17 cellular contexts compared by ENCODE assay signal in the genomic region with DNA sequence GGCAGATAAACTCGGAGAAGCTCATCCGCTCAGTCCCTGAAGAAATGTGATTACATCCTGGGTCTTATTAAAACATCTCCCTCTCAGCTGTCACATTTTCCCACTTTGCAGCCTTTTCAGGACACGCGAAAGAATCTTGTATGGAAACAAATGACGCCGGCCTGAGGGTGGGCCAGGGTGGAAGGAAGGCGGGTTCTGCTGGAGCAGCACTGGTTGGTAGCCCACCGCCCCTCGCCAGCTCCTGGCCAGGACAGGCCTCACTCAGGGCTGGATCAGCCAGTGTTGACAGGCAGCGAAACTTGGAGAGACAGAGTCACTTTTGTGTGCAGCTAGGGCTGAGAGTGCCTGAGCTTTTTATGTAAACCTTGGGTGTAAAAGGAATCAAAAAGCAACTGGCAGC.
DNase-seq lines count a peak whose midpoint lies in the region; ATAC-seq, FAIRE-seq and TF ChIP-seq lines count a peak whose summit lies in the region.
"Had no signal": no experiment of that assay in that cellular context is flagged by ENCODE, and none has a peak within 500 bp of the region (broad histone marks: within the 10 kb centered on the region; RNA-seq: fewer than 3 reads in every experiment).

No MANE protein-coding gene starts in this region.

- H3K9me3 ChIP-seq in T-helper 17 cell (ENCODE audit: control insufficient read depth, low read length, poor library complexity, severe bottlenecking), result no peaks in the 10 kb centered on the region
- H3K9me3 ChIP-seq in GM12878 (replicated peaks; ENCODE audit: control insufficient read depth, insufficient read depth, low read length), result no peaks in the 10 kb centered on the region

- intact Hi-C loops in GM12878 (cut with micrococcal nuclease; ENCODE audit: unreplicated experiment), result no loop called here

- WGBS in GM12878 (ENCODE audit: insufficient coverage, insufficient replicate concordance, low lambda C conversion rate, missing lambda C conversion rate), result 91% methylated on average over 10 of the region's 10 CpGs

- POLR2A ChIA-PET in GM12878 (lab: Charles Lee), result no interaction called here

- TF ChIP-seq EP300 in GM12878 (IDR thresholded peaks at IDR 0.05; ENCODE audit: borderline replicate concordance in 1 of 2, control insufficient read depth in 1 of 2, low read depth in 2 of 2, low read length in 2 of 2), result no peak

- DNase-seq in T-helper 17 cell (no peak), GM12878 (ENCODE audit: low read depth, low spot score) (no peak), DMS153 (lab: John Stamatoyannopoulos, UW) (no peak), NCI-H446 (lab: John Stamatoyannopoulos, UW) (no peak)
- DNase-seq in stimulated activated effector memory CD8-positive, alpha-beta T cell treated with anti-CD3 and anti-CD28 coated beads, Interleukin-12 subunit alpha, Interleukin-12 subunit beta, amount 100 ng/mL, for 72 hours (ENCODE audit: low spot score in 2 of 2), result no peak
- DNase-seq in central memory CD4-positive, alpha-beta T cell, result no peak
- DNase-seq: C1 segment of cervical spinal cord, Calu3, COR-L47, DND-41, GM23248, H9 had no signal

- SMC1A ChIA-PET in GM12878 (lab: Charles Lee; ENCODE audit: uncharacterized antibody, unreplicated experiment), result no interaction called here

- no peak overlapping the region for H3K9ac ChIP-seq in GM12878 (ENCODE audit: control insufficient read depth, insufficient read depth, low read length)
- H3K9ac ChIP-seq: GM23248 had no signal

- H3K4me2 ChIP-seq in GM12878 (ENCODE audit: control insufficient read depth, insufficient read depth), result no peak overlapping the region

- H3K36me3 Mint-ChIP-seq in T-helper 17 cell (ENCODE audit: low read depth), result peaks cover 2% of the 10 kb centered on the region
- peaks cover 7% of the 10 kb centered on the region for H3K36me3 Mint-ChIP-seq in stimulated activated effector memory CD8-positive, alpha-beta T cell treated with anti-CD3 and anti-CD28 coated beads, Interleukin-12 subunit alpha, Interleukin-12 subunit beta, amount 100 ng/mL, for 72 hours

- H3K79me2 ChIP-seq in GM12878 (ENCODE audit: control insufficient read depth, insufficient read depth, low read length), result no peaks in the 10 kb centered on the region

- RAD21 ChIA-PET in GM12878 (lab: Charles Lee; ENCODE audit: unreplicated experiment), result no interaction called here

- no peaks in the 10 kb centered on the region for H3K9me3 Mint-ChIP-seq in stimulated activated effector memory CD8-positive, alpha-beta T cell treated with anti-CD3 and anti-CD28 coated beads, Interleukin-12 subunit alpha, Interleukin-12 subunit beta, amount 100 ng/mL, for 72 hours
- H3K9me3 Mint-ChIP-seq: H9 had no signal

- no peak for TF ChIP-seq RAD21 in GM12878 (IDR thresholded peaks at IDR 0.05; ENCODE audit: insufficient read depth, low read depth, low read length)

- no peaks in the 10 kb centered on the region for H3K4me1 ChIP-seq in GM12878 (ENCODE audit: control insufficient read depth, insufficient read depth, low read length)

- H3K27ac ChIP-seq in GM12878 (ENCODE audit: control insufficient read depth, insufficient read depth), result no peak overlapping the region
- H3K27ac ChIP-seq: GM23248 had no signal

- H4K20me1 ChIP-seq in GM12878 (ENCODE audit: control insufficient read depth, insufficient read depth), result peaks cover 3% of the 10 kb centered on the region; the same call in 1 of the 2 replicates

- peaks cover 5% of the 10 kb centered on the region for H3K4me1 Mint-ChIP-seq in T-helper 17 cell
- H3K4me1 Mint-ChIP-seq in stimulated activated effector memory CD8-positive, alpha-beta T cell treated with anti-CD3 and anti-CD28 coated beads, Interleukin-12 subunit alpha, Interleukin-12 subunit beta, amount 100 ng/mL, for 72 hours, result peaks cover 13% of the 10 kb centered on the region

- in situ Hi-C loops in GM12878 (cut with MboI), result no loop called here

- no peaks in the 10 kb centered on the region for H3K27me3 ChIP-seq in GM12878 (replicated peaks in 1 of 2; ENCODE audit: control insufficient read depth in 2 of 2, insufficient read depth in 2 of 2, low read length in 1 of 2)

- no peak for TF ChIP-seq POLR2A in GM12878 (IDR thresholded peaks at IDR 0.05; ENCODE audit: low read depth, low read length)

- no peak overlapping the region for H2AFZ ChIP-seq in GM12878 (ENCODE audit: control insufficient read depth, low read depth, low read length)
- H2AFZ ChIP-seq: GM23248 had no signal

- BruUV-seq in GM12878 (replicated peaks; lab: Mats Ljungman, UMichigan), result TSS peak; percentile 36

- no peak for TF ChIP-seq CTCF in GM12878 (IDR thresholded peaks at IDR 0.05 in 2 of 3, conservative IDR thresholded peaks at IDR 0.05 in 1 of 3; ENCODE audit: control insufficient read depth in 2 of 3, extremely low read depth in 1 of 3, insufficient read depth in 1 of 3, low read depth in 3 of 3, low read length in 3 of 3)

- no peak overlapping the region for H3K4me3 ChIP-seq in GM12878
- H3K4me3 ChIP-seq: GM23248 had no signal

- no peaks in the 10 kb centered on the region for H3K27me3 Mint-ChIP-seq in T-helper 17 cell
- H3K27me3 Mint-ChIP-seq: CD4-positive, alpha-beta memory T cell had no signal

- no peak for FAIRE-seq in GM12878 (lab: Jason Lieb, UNC)
- FAIRE-seq: G401.6, GM19239, H1 had no signal

- CTCF ChIA-PET in GM12878 (lab: Yijun Ruan, JAX), result no interaction called here

- H3K27ac Mint-ChIP-seq in T-helper 17 cell, result peak overlapping the region; percentile 29
- peak overlapping the region; percentile 52 for H3K27ac Mint-ChIP-seq in stimulated activated effector memory CD8-positive, alpha-beta T cell treated with anti-CD3 and anti-CD28 coated beads, Interleukin-12 subunit alpha, Interleukin-12 subunit beta, amount 100 ng/mL, for 72 hours
- H3K27ac Mint-ChIP-seq: CD4-positive, alpha-beta memory T cell; H9 had no signal

- ATAC-seq in T-helper 17 cell (no peak), GM12878 (no peak)
- no peak for ATAC-seq in stimulated activated effector memory CD8-positive, alpha-beta T cell treated with anti-CD3 and anti-CD28 coated beads, Interleukin-12 subunit alpha, Interleukin-12 subunit beta, amount 100 ng/mL, for 72 hours
- ATAC-seq: HCT116 had no signal

- H3K36me3 ChIP-seq in GM12878 (ENCODE audit: control insufficient read depth in 2 of 2, insufficient read depth in 2 of 2, low read length in 1 of 2), result peaks cover 0 to 1% of the 10 kb centered on the region in 2 experiments; a peak in 2 of 4 replicates

- no peak overlapping the region for H3K4me3 Mint-ChIP-seq in T-helper 17 cell
- H3K4me3 Mint-ChIP-seq in stimulated activated effector memory CD8-positive, alpha-beta T cell treated with anti-CD3 and anti-CD28 coated beads, Interleukin-12 subunit alpha, Interleukin-12 subunit beta, amount 100 ng/mL, for 72 hours, result no peak overlapping the region
- H3K4me3 Mint-ChIP-seq: CD4-positive, alpha-beta memory T cell; H9 had no signal

TF ChIP-seq in GM12878, 131 proteins besides CTCF, POLR2A, EP300 and RAD21 (continues in another document):
- TF ChIP-seq SUPT20H (IDR thresholded peaks at IDR 0.05; ENCODE audit: borderline replicate concordance, control insufficient read depth, low read depth, low read length) (no peak), KDM1A (IDR thresholded peaks at IDR 0.05; ENCODE audit: borderline replicate concordance) (no peak), JUND (IDR thresholded peaks at IDR 0.05; ENCODE audit: low read depth, low read length) (no peak), GABPA (IDR thresholded peaks at IDR 0.05; ENCODE audit: low read depth) (no peak), NFYA (IDR thresholded peaks at IDR 0.05; ENCODE audit: borderline replicate concordance, low read depth, low read length) (no peak), ZNF24 (IDR thresholded peaks at IDR 0.05) (no peak), FOS (IDR thresholded peaks at IDR 0.05; ENCODE audit: borderline replicate concordance, extremely low read depth, insufficient read length) (no peak), ZNF384 (IDR thresholded peaks at IDR 0.05; ENCODE audit: borderline replicate concordance, low read depth, low read length) (no peak)
- TF ChIP-seq, protein P1, sequence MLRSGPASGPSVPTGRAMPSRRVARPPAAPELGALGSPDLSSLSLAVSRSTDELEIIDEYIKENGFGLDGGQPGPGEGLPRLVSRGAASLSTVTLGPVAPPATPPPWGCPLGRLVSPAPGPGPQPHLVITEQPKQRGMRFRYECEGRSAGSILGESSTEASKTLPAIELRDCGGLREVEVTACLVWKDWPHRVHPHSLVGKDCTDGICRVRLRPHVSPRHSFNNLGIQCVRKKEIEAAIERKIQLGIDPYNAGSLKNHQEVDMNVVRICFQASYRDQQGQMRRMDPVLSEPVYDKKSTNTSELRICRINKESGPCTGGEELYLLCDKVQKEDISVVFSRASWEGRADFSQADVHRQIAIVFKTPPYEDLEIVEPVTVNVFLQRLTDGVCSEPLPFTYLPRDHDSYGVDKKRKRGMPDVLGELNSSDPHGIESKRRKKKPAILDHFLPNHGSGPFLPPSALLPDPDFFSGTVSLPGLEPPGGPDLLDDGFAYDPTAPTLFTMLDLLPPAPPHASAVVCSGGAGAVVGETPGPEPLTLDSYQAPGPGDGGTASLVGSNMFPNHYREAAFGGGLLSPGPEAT (IDR thresholded peaks at IDR 0.05; ENCODE audit: low read depth), result no peak
